ENCODE assay signal across 8 cellular contexts in genomic region chr2:130342533-130343275, GRCh38.
DNase-seq lines count a peak whose midpoint lies in the region; ATAC-seq and TF ChIP-seq lines count a peak whose summit lies in the region.

A gene with protein sequence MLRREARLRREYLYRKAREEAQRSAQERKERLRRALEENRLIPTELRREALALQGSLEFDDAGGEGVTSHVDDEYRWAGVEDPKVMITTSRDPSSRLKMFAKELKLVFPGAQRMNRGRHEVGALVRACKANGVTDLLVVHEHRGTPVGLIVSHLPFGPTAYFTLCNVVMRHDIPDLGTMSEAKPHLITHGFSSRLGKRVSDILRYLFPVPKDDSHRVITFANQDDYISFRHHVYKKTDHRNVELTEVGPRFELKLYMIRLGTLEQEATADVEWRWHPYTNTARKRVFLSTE (plus strand): TSS chr2:130342897. CDS start chr2:130342933, 36 bp downstream.

- H3K4me3 ChIP-seq in choroid plexus epithelial cell (ENCODE audit: low read depth, low read length): peak within 1 kb of the TSS; percentile 86

- DNase-seq in AML-193 (lab: John Stamatoyannopoulos, UW): peak; percentile 97 to 98
- DNase-seq in NCI-H510A (lab: John Stamatoyannopoulos, UW): peak; percentile 98
- peak; percentile 88 to 90 for DNase-seq in activated CD4-positive, alpha-beta T cell treated with anti-CD3 and anti-CD28 coated beads for 24 hours (ENCODE audit: low read depth in 2 of 2)
- DNase-seq in choroid plexus epithelial cell (ENCODE audit: low read depth): peak; percentile 100
- peak; percentile 99 for DNase-seq in kidney glomerular epithelial cell (lab: John Stamatoyannopoulos, UW)
- peak; percentile 79 to 90 (median 88) for DNase-seq in stimulated activated CD4-positive, alpha-beta T cell treated with anti-CD3 and anti-CD28 coated beads, Interleukin-1b, Interleukin-23, amount 100 ng/mL, for 24 hours (ENCODE audit: low read depth in 4 of 4, low spot score in 1 of 4)

- TF ChIP-seq CTCF in choroid plexus epithelial cell (conservative IDR thresholded peaks at IDR 0.05; ENCODE audit: low read depth, low read length): peak; percentile 52

- ATAC-seq in GM19043 (IDR thresholded peaks at IDR 0.05; ENCODE audit: low read depth, unreplicated experiment) (peak; percentile 88), HG03432 (IDR thresholded peaks at IDR 0.05; ENCODE audit: unreplicated experiment) (peak; percentile 86)

Comparison
In these comparisons a context has a peak if more than half of its experiments do, and no peak if none do; other contexts are left out.
1. Peak in every context shown above with its lines: DNase-seq, ATAC-seq and H3K4me3 ChIP-seq.